ENCODE assay signal across 19 cellular contexts in the genomic region with DNA sequence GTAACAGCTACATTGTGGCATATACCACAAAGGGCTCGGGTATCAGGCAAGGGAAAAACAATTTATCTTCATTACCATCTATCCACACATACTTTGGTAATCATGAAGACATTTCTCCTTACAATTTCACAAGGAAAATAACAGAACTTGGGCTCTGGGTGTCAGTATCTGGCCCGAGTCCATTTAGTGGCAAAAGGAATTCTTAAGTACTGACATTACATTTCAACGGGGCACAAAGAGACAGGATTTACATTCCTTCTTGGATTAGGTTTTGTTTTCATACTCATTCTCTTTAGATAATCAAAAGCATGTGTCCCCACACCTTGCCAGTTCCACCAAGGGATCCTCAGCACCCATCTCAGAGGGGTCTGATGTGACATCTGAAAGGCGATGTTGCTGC.
DNase-seq lines count a peak whose midpoint lies in the region; ATAC-seq and TF ChIP-seq lines count a peak whose summit lies in the region.
"Had no signal": no experiment of that assay in that cellular context is flagged by ENCODE, and none has a peak within 500 bp of the region (broad histone marks: within the 10 kb centered on the region; RNA-seq: fewer than 3 reads in every experiment).

No MANE protein-coding gene starts in this region.

- intact Hi-C loops in left ventricle myocardium inferior (cut with micrococcal nuclease): no loop called here
- intact Hi-C loops in ascending aorta (cut with DNase I): no loop called here

- H3K4me3 ChIP-seq in left ventricle myocardium inferior (no peak overlapping the region), right atrium auricular region (no peak overlapping the region), adipocyte (ENCODE audit: low read length) (peak overlapping the region; percentile 14), foreskin fibroblast (ENCODE audit: low read depth in 1 of 2, low read length in 2 of 2) (no peak overlapping the region), ascending aorta (no peak overlapping the region)
- H3K4me3 ChIP-seq: testis had no signal

- ATAC-seq in GM18861 (IDR thresholded peaks at IDR 0.05; ENCODE audit: unreplicated experiment) (no peak), GM21528 (IDR thresholded peaks at IDR 0.05; ENCODE audit: low FRiP score, unreplicated experiment) (no peak)
- ATAC-seq: activated CD8-positive, alpha-beta T cell treated with anti-CD3 and anti-CD28 coated beads for 36 hours; left ventricle myocardium superior had no signal

- H3K36me3 ChIP-seq in left ventricle myocardium inferior (no peaks in the 10 kb centered on the region), right atrium auricular region (no peaks in the 10 kb centered on the region), adipocyte (ENCODE audit: control insufficient read depth, insufficient read depth, low read length, severe bottlenecking) (no peaks in the 10 kb centered on the region), ascending aorta (no peaks in the 10 kb centered on the region)
- H3K36me3 ChIP-seq: neutrophil had no signal

- H3K27me3 ChIP-seq in left ventricle myocardium inferior (ENCODE audit: low read depth) (no peaks in the 10 kb centered on the region), right atrium auricular region (no peaks in the 10 kb centered on the region), adipocyte (replicated peaks; ENCODE audit: control insufficient read depth, insufficient read depth, low read length) (no peaks in the 10 kb centered on the region), ascending aorta (no peaks in the 10 kb centered on the region)
- H3K27me3 ChIP-seq: neutrophil, testis had no signal

- TF ChIP-seq CTCF in left ventricle myocardium inferior (IDR thresholded peaks at IDR 0.05; ENCODE audit: borderline replicate concordance) (no peak), right atrium auricular region (IDR thresholded peaks at IDR 0.05) (no peak), foreskin fibroblast (IDR thresholded peaks at IDR 0.05; ENCODE audit: low read depth, low read length) (no peak), ascending aorta (IDR thresholded peaks at IDR 0.05) (no peak)

- H3K9me3 ChIP-seq in left ventricle myocardium inferior (replicated peaks): no peaks in the 10 kb centered on the region
- H3K9me3 ChIP-seq in right atrium auricular region: no peaks in the 10 kb centered on the region
- no peaks in the 10 kb centered on the region for H3K9me3 ChIP-seq in adipocyte (ENCODE audit: control insufficient read depth, low read length)
- no peaks in the 10 kb centered on the region for H3K9me3 ChIP-seq in ascending aorta
- H3K9me3 ChIP-seq: neutrophil, testis had no signal

- H3K4me1 ChIP-seq in left ventricle myocardium inferior (peaks cover 54% of the 10 kb centered on the region), right atrium auricular region (peaks cover 0 to 23% of the 10 kb centered on the region in 2 donors), adipocyte (ENCODE audit: control insufficient read depth, insufficient read depth, low read length) (peaks cover 59% of the 10 kb centered on the region), ascending aorta (peaks cover 3 to 15% of the 10 kb centered on the region in 2 donors)
- H3K4me1 ChIP-seq: testis had no signal

- DNase-seq in left ventricle myocardium inferior (no peak), right atrium auricular region (ENCODE audit: low spot score) (no peak), adipocyte (ENCODE audit: low read depth) (peak; percentile 92), foreskin fibroblast (peak; percentile 72 to 78), ascending aorta (ENCODE audit: low spot score in 2 of 2) (no peak)
- DNase-seq in stimulated activated CD4-positive, alpha-beta T cell treated with anti-CD3 and anti-CD28 coated beads, Interleukin-12 subunit alpha, Interleukin-12 subunit beta, amount 100 ng/mL, for 4 hours: no peak
- DNase-seq: 8988T; activated CD8-positive, alpha-beta T cell treated with anti-CD3 and anti-CD28 coated beads for 36 hours; activated gamma-delta T cell treated with Interleukin-2 at 50 U/mL for 16 hours; cerebellar nuclear complex; KG1; left ventricle myocardium superior; NCI-H1694; NCI-H82; testis had no signal

- peak overlapping the region; percentile 58 for H3K9ac ChIP-seq in adipocyte (ENCODE audit: low read length)

- H3K27ac ChIP-seq in left ventricle myocardium inferior (replicated peaks) (peak overlapping the region; percentile 25), right atrium auricular region (peak overlapping the region in 1 of 2 donors; percentile 20), ascending aorta (peak overlapping the region in 1 of 2 donors; percentile 42)
- H3K27ac ChIP-seq: epithelial cell of prostate, neutrophil, testis had no signal

Comparison
In these comparisons a context has a peak if more than half of its experiments do, and no peak if none do; other contexts are left out.
1. DNase-seq: peak in adipocyte (single experiment) and foreskin fibroblast (2 of 2); none in left ventricle myocardium inferior (single experiment), right atrium auricular region (single experiment), stimulated activated CD4-positive, alpha-beta T cell treated with anti-CD3 and anti-CD28 coated beads, Interleukin-12 subunit alpha, Interleukin-12 subunit beta, amount 100 ng/mL, for 4 hours (single experiment) and ascending aorta (0 of 2).